In genomic region chr19:16472559-16472899, GRCh38 we compare ENCODE assay signal across 10 cellular contexts. TPM values are rescaled to one million over a fixed set of nuclear protein-coding genes. Genes with fewer than 3 reads are reported as not detected.
DNase-seq lines count a peak whose midpoint lies in the region; FAIRE-seq and TF ChIP-seq lines count a peak whose summit lies in the region.
"Not testable (repeated sequence)": the region's sequence is repeated elsewhere in the genome, so short reads cannot be mapped to it uniquely, and the experiment has no call there.
"Had no signal": no experiment of that assay in that cellular context is flagged by ENCODE, and none has a peak within 500 bp of the region (broad histone marks: within the 10 kb centered on the region; RNA-seq: fewer than 3 reads in every experiment).

No MANE protein-coding gene starts in this region.

- intact Hi-C loops in CD14-positive monocyte (cut with micrococcal nuclease): loop anchor here in 1 of 2 donors (2.0 kb wide), 1 partner anchor 24 kb away; the partner anchor contains the start of genes C19orf44 and CALR3
- intact Hi-C loops in kidney (cut with DNase I): not testable (repeated sequence)

- peaks cover 37% of the 10 kb centered on the region for H4K20me1 ChIP-seq in astrocyte (ENCODE audit: insufficient read depth, low read length)

- H3K27ac Mint-ChIP-seq in CD14-positive monocyte (peak overlapping the region in 6 of 7 donors; percentile 13 to 90 (median 69)), IgD-negative memory B cell (peak overlapping the region in 2 of 3 donors; percentile 35 to 62)
- H3K27ac Mint-ChIP-seq in astrocyte (ENCODE audit: unreplicated experiment): not testable (repeated sequence)

- not testable (repeated sequence) for H3K9me3 Mint-ChIP-seq in CD14-positive monocyte; IgD-negative memory B cell; astrocyte (ENCODE audit: unreplicated experiment)

- peaks cover 8 to 11% of the 10 kb centered on the region in 2 donors for H3K36me3 Mint-ChIP-seq in CD14-positive monocyte
- not testable (repeated sequence) for H3K36me3 Mint-ChIP-seq in IgD-negative memory B cell; astrocyte (ENCODE audit: low read depth, unreplicated experiment)

- not testable (repeated sequence) for TF ChIP-seq CTCF in CD14-positive monocyte (IDR thresholded peaks at IDR 0.05); WERI-Rb-1 (IDR thresholded peaks at IDR 0.05; ENCODE audit: low read depth, low read length); astrocyte (IDR thresholded peaks at IDR 0.05; ENCODE audit: insufficient read depth, low read depth, low read length); epithelial cell of proximal tubule (conservative IDR thresholded peaks at IDR 0.05; ENCODE audit: low read depth, low read length); kidney (IDR thresholded peaks at IDR 0.05; ENCODE audit: borderline replicate concordance, extremely low read depth, insufficient read depth)

- DNase-seq in CD14-positive monocyte (ENCODE audit: low spot score); WERI-Rb-1; astrocyte (ENCODE audit: low read depth); epithelial cell of proximal tubule (ENCODE audit: low read depth); kidney: not testable (repeated sequence)

- H3K27ac ChIP-seq in WERI-Rb-1 (peak overlapping the region; percentile 66), astrocyte (ENCODE audit: low read depth, low read length) (peak overlapping the region; percentile 70), subcutaneous abdominal adipose tissue (ENCODE audit: low read depth, low read length) (peak overlapping the region; percentile 67)
- H3K27ac ChIP-seq in kidney (ENCODE audit: low read depth in 2 of 2, low read length in 2 of 2): not testable (repeated sequence)

- not testable (repeated sequence) for H3K27me3 Mint-ChIP-seq in CD14-positive monocyte (ENCODE audit: low read depth in 3 of 3); IgD-negative memory B cell; astrocyte (ENCODE audit: low read depth, unreplicated experiment)

- H2AFZ ChIP-seq in astrocyte (ENCODE audit: low read depth, low read length) (peak overlapping the region; percentile 98), neuron (ENCODE audit: low read depth, low read length) (peak overlapping the region; percentile 84)

- H3K4me1 ChIP-seq in astrocyte (ENCODE audit: insufficient read depth, low read length): peaks cover 13% of the 10 kb centered on the region
- H3K4me1 ChIP-seq in kidney (ENCODE audit: control insufficient read depth in 1 of 2, insufficient read depth in 1 of 2, low read depth in 1 of 2, low read length in 2 of 2): peaks cover 5 to 23% of the 10 kb centered on the region in 2 donors
- peaks cover 21% of the 10 kb centered on the region for H3K4me1 ChIP-seq in neuron (ENCODE audit: insufficient read depth, low read length)
- H3K4me1 ChIP-seq in subcutaneous abdominal adipose tissue (ENCODE audit: control insufficient read depth in 5 of 5, insufficient read depth in 5 of 5, low read length in 5 of 5): peaks cover 7 to 38% (median 24%) of the 10 kb centered on the region in 5 donors

- FAIRE-seq in astrocyte (lab: Jason Lieb, UNC); kidney (lab: Jason Lieb, UNC): not testable (repeated sequence)

- H3K79me2 ChIP-seq in astrocyte (ENCODE audit: insufficient read depth, low read length): peaks cover 40% of the 10 kb centered on the region

- H3K27me3 ChIP-seq in WERI-Rb-1 (ENCODE audit: insufficient read depth, low read depth, severe bottlenecking); astrocyte (ENCODE audit: insufficient read depth, low read length); neuron (ENCODE audit: insufficient read depth, low read length); subcutaneous abdominal adipose tissue (ENCODE audit: control insufficient read depth in 5 of 5, insufficient read depth in 4 of 5, low read length in 5 of 5): not testable (repeated sequence)

- H3K36me3 ChIP-seq in WERI-Rb-1; astrocyte (ENCODE audit: insufficient read depth, low read length); kidney (ENCODE audit: control insufficient read depth in 1 of 2, insufficient read depth in 2 of 2, low read length in 2 of 2); neuron (ENCODE audit: insufficient read depth, low read length); subcutaneous abdominal adipose tissue (ENCODE audit: control insufficient read depth in 5 of 5, insufficient read depth in 5 of 5, low read length in 5 of 5): not testable (repeated sequence)

- H3K4me2 ChIP-seq in astrocyte (ENCODE audit: low read length): peak overlapping the region; percentile 95

- peak overlapping the region; percentile 87 for H3K9ac ChIP-seq in astrocyte (ENCODE audit: low read length)
- H3K9ac ChIP-seq in kidney (ENCODE audit: low read length in 2 of 2): peak overlapping the region in 1 of 2 donors; percentile 82
- H3K9ac ChIP-seq in subcutaneous abdominal adipose tissue (ENCODE audit: low read length in 5 of 5): peak overlapping the region in 3 of 5 donors; percentile 30 to 87 (median 48)

- H3K4me3 Mint-ChIP-seq in CD14-positive monocyte (peak overlapping the region; percentile 73 to 81), IgD-negative memory B cell (peak overlapping the region; percentile 52 to 88 (median 84)), astrocyte (ENCODE audit: unreplicated experiment) (peak overlapping the region; percentile 82)

- not testable (repeated sequence) for H3K9me3 ChIP-seq in WERI-Rb-1 (ENCODE audit: severe bottlenecking); astrocyte (ENCODE audit: insufficient read depth, low read depth, low read length); kidney (ENCODE audit: control insufficient read depth in 1 of 2, low read length in 2 of 2); neuron (ENCODE audit: low read length); subcutaneous abdominal adipose tissue (ENCODE audit: control insufficient read depth in 5 of 5, low read length in 5 of 5)

- H3K4me3 ChIP-seq in WERI-Rb-1 (ENCODE audit: low read depth, low read length) (peak overlapping the region; percentile 54), astrocyte (ENCODE audit: insufficient read depth, low read depth, low read length) (peak overlapping the region; percentile 61), epithelial cell of proximal tubule (ENCODE audit: low read depth, low read length) (peak overlapping the region; percentile 57), kidney (ENCODE audit: low read length in 2 of 2) (peak overlapping the region; percentile 79 to 86), neuron (ENCODE audit: low read length) (peak overlapping the region; percentile 60), subcutaneous abdominal adipose tissue (ENCODE audit: low read depth in 1 of 5, low read length in 5 of 5) (peak overlapping the region in 4 of 5 donors; percentile 65 to 80 (median 74))

- peaks cover 26% of the 10 kb centered on the region for H3K4me1 Mint-ChIP-seq in CD14-positive monocyte
- peaks cover 24 to 31% (median 29%) of the 10 kb centered on the region in 3 donors for H3K4me1 Mint-ChIP-seq in IgD-negative memory B cell
- H3K4me1 Mint-ChIP-seq in astrocyte (ENCODE audit: low read depth, unreplicated experiment): not testable (repeated sequence)

RNA-seq across cellular contexts. Expression of gene EPS15L1, which starts 0.8 kb away (rescaled TPM):
- polyA plus RNA-seq in CD14-positive monocyte: 1 to 10 TPM; 5.2 to 6.1 TPM
- 28.5 TPM for polyA plus RNA-seq in IgD-negative memory B cell
- total RNA-seq in astrocyte: 35.1 and 36.8 TPM in 2 replicates
- 5.8 and 10.1 TPM in 2 replicates for total RNA-seq in epithelial cell of proximal tubule
- 43.3 TPM for total RNA-seq in kidney
- 34.2 TPM for polyA plus RNA-seq in kidney (ENCODE audit: insufficient read depth, low read depth, low replicate concordance)

RNA-seq across cellular contexts. Expression of gene CALR3, which starts 23.4 kb away (rescaled TPM):
- polyA plus RNA-seq in CD14-positive monocyte (not detected), IgD-negative memory B cell (not detected), kidney (ENCODE audit: insufficient read depth, low read depth, low replicate concordance) (not detected)
- total RNA-seq in astrocyte (not detected in 2 replicates), epithelial cell of proximal tubule (not detected in 2 replicates), kidney (not detected)
- total RNA-seq: myocyte, temporal lobe had no signal

RNA-seq across cellular contexts. Expression of gene C19orf44, which starts 23.7 kb away (rescaled TPM):
- polyA plus RNA-seq in CD14-positive monocyte (under 1 TPM in 1 of 2 donors, not detected in 1; 0.58 TPM), IgD-negative memory B cell (3.6 TPM), kidney (ENCODE audit: insufficient read depth, low read depth, low replicate concordance) (6.2 TPM)
- total RNA-seq in astrocyte (4.4 and 5.0 TPM in 2 replicates), epithelial cell of proximal tubule (4.6 TPM in 2 replicates), kidney (8.6 TPM)
